Comparison of ENCODE assay signal across 31 cellular contexts in genomic region chr2:215376103-215376780, GRCh38.
"Had no signal": no experiment of that assay in that cellular context is flagged by ENCODE, and none has a peak within 500 bp of the region (broad histone marks: within the 10 kb centered on the region; RNA-seq: fewer than 3 reads in every experiment).

No MANE protein-coding gene starts in this region.

- H3K36me3 ChIP-seq: neutrophil had no signal

- H3K27me3 Mint-ChIP-seq: central memory CD8-positive, alpha-beta T cell; effector memory CD8-positive, alpha-beta T cell; memory B cell; naive B cell; natural killer cell treated with Interleukin-12 subunit alpha and Interleukin-12 subunit beta and Interleukin-15 and Interleukin-18, amount 100 ng/mL, for 72 hours; stimulated activated memory B cell treated with anti-CD40 and anti-IgM and Interleukin-4, amounts not matched to agents 10 μg/mL and 1 μg/mL and 100 μg/mL, for 72 hours; type B pancreatic cell had no signal

- ATAC-seq: effector memory CD8-positive, alpha-beta T cell; esophagus mucosa; foreskin keratinocyte; gastroesophageal sphincter; heart left ventricle; mucosa of descending colon; natural killer cell treated with Interleukin-12 subunit alpha and Interleukin-12 subunit beta and Interleukin-15 and Interleukin-18, amount 100 ng/mL, for 72 hours; psoas muscle; right cardiac atrium; stimulated activated memory B cell treated with anti-CD40 and anti-IgM and Interleukin-4, amounts not matched to agents 10 μg/mL and 1 μg/mL and 100 μg/mL, for 72 hours; stimulated activated naive CD8-positive, alpha-beta T cell treated with anti-CD3 and anti-CD28 coated beads, Interleukin-15, Interleukin-2, amounts not matched to agents 100 U/mL and 50 U/mL, for 24 hours had no signal

- H3K4me1 Mint-ChIP-seq: central memory CD8-positive, alpha-beta T cell; immature natural killer cell; memory B cell; mesothelial cell of epicardium; naive B cell; neural crest cell; stimulated activated memory B cell treated with anti-CD40 and anti-IgM and Interleukin-4, amounts not matched to agents 10 μg/mL and 1 μg/mL and 100 μg/mL, for 72 hours had no signal

- H3K36me3 Mint-ChIP-seq: naive B cell; natural killer cell treated with Interleukin-12 subunit alpha and Interleukin-12 subunit beta and Interleukin-15 and Interleukin-18, amount 100 ng/mL, for 72 hours had no signal

- DNase-seq: effector memory CD8-positive, alpha-beta T cell; foreskin keratinocyte; heart left ventricle; hippocampal formation; immature natural killer cell; mucosa of descending colon; naive B cell; psoas muscle; right cardiac atrium; sigmoid colon; spleen; stimulated activated CD4-positive, alpha-beta T cell treated with anti-CD3 and anti-CD28 coated beads, Interleukin-4, amount 100 ng/mL, for 4 hours; stimulated activated naive CD8-positive, alpha-beta T cell treated with anti-CD3 and anti-CD28 coated beads, Interleukin-15, Interleukin-2, amounts not matched to agents 100 U/mL and 50 U/mL, for 24 hours; substantia nigra; testis; tibial artery had no signal

- H3K27me3 ChIP-seq: foreskin keratinocyte, gastroesophageal sphincter, heart left ventricle, neutrophil, sigmoid colon, spleen, testis, tibial artery had no signal

- H3K27ac Mint-ChIP-seq: effector memory CD8-positive, alpha-beta T cell; immature natural killer cell; memory B cell; mesothelial cell of epicardium; naive B cell; natural killer cell treated with Interleukin-12 subunit alpha and Interleukin-12 subunit beta and Interleukin-15 and Interleukin-18, amount 100 ng/mL, for 72 hours; stimulated activated memory B cell treated with anti-CD40 and anti-IgM and Interleukin-4, amounts not matched to agents 10 μg/mL and 1 μg/mL and 100 μg/mL, for 72 hours; type B pancreatic cell had no signal

- H3K27ac ChIP-seq: epithelial cell of prostate, foreskin keratinocyte, heart left ventricle, neutrophil, psoas muscle, sigmoid colon, spleen, testis, tibial artery had no signal

- H3K9me3 Mint-ChIP-seq: central memory CD8-positive, alpha-beta T cell; effector memory CD8-positive, alpha-beta T cell; immature natural killer cell; mesothelial cell of epicardium; natural killer cell treated with Interleukin-12 subunit alpha and Interleukin-12 subunit beta and Interleukin-15 and Interleukin-18, amount 100 ng/mL, for 72 hours; neural crest cell; stimulated activated memory B cell treated with anti-CD40 and anti-IgM and Interleukin-4, amounts not matched to agents 10 μg/mL and 1 μg/mL and 100 μg/mL, for 72 hours; type B pancreatic cell had no signal

- H3K9me3 ChIP-seq: gastroesophageal sphincter, heart left ventricle, mucosa of descending colon, neutrophil, psoas muscle, sigmoid colon, spleen, testis, tibial artery had no signal

- H3K4me1 ChIP-seq: foreskin keratinocyte, heart left ventricle, psoas muscle, sigmoid colon, spleen, testis, tibial artery had no signal

- H3K4me3 Mint-ChIP-seq: central memory CD8-positive, alpha-beta T cell; effector memory CD8-positive, alpha-beta T cell; immature natural killer cell; memory B cell; mesothelial cell of epicardium; naive B cell; natural killer cell treated with Interleukin-12 subunit alpha and Interleukin-12 subunit beta and Interleukin-15 and Interleukin-18, amount 100 ng/mL, for 72 hours; neural crest cell; stimulated activated memory B cell treated with anti-CD40 and anti-IgM and Interleukin-4, amounts not matched to agents 10 μg/mL and 1 μg/mL and 100 μg/mL, for 72 hours; type B pancreatic cell had no signal

- H3K4me3 ChIP-seq: coronary artery, gastroesophageal sphincter, heart left ventricle, lung, mucosa of descending colon, psoas muscle, sigmoid colon, spleen, testis, tibial artery had no signal

- FAIRE-seq: endometrium, keratinocyte had no signal
